In the genomic region with DNA sequence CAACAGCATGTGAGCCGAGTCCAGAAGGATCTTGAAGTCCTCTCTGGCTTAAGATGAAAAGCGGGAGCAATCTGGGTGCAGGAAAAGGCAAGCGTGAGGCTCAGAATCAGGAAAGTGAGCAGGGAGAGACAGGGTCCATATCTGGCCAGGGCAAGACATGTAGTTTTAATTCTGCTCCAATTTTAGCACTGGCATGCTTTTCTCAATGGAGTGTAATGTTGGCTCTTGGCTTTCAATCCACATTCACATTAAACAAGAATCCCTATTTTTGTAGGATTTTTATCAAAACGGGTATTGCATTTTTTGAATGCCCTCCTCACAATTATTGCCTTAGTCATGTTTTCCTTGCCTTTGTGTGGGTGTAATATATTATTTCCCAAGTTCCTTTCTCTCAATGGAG, we compare ENCODE assay signal across 24 cellular contexts. TPM values are rescaled to one million over a fixed set of nuclear protein-coding genes. Genes with fewer than 3 reads are reported as not detected.
"Had no signal": no experiment of that assay in that cellular context is flagged by ENCODE, and none has a peak within 500 bp of the region (broad histone marks: within the 10 kb centered on the region; RNA-seq: fewer than 3 reads in every experiment).

No MANE protein-coding gene starts in this region.

- DNase-seq: KBM-7, MV-4-11, NCI-H1048, NCI-H1105, NCI-H1417, NCI-H1436 treated with DMSO at 0.1 percent for 48 hours, NCI-H1694, NCI-H187 treated with DMSO at 0.1 percent for 48 hours, NCI-H2029 treated with DMSO at 0.1 percent for 48 hours, NCI-H2171 treated with DMSO at 0.1 percent for 48 hours, NCI-H2227 treated with DMSO at 0.1 percent for 48 hours, NCI-H446, NCI-H510A, NCI-H524 treated with DMSO at 0.1 percent for 48 hours, NCI-H69, NCI-H774, Right ventricle myocardium superior, RPMI8226, SIG-M5 had no signal

- H3K4me1 ChIP-seq: SJSA1 had no signal

- H3K27ac ChIP-seq: SJSA1, SK-N-MC had no signal

- H3K4me3 ChIP-seq: SJSA1, SK-N-MC had no signal

- H3K36me3 ChIP-seq: SJSA1 had no signal

RNA-seq across cellular contexts. Expression of gene SPATA3, which starts 6.0 kb away (rescaled TPM):
- total RNA-seq: HT-29, LHCN-M2, MCF 10A, Right ventricle myocardium superior, SJSA1 had no signal

RNA-seq across cellular contexts. Expression of gene C2orf72, which starts 35.4 kb away (rescaled TPM):
- total RNA-seq: MCF 10A, SJSA1 had no signal
